34 cellular contexts compared by ENCODE assay signal in genomic region chr9:112285056-112285455, GRCh38.
"Had no signal": no experiment of that assay in that cellular context is flagged by ENCODE, and none has a peak within 500 bp of the region (broad histone marks: within the 10 kb centered on the region; RNA-seq: fewer than 3 reads in every experiment).

No MANE protein-coding gene starts in this region.

- H3K27me3 Mint-ChIP-seq: activated naive CD8-positive, alpha-beta T cell treated with anti-CD3 and anti-CD28 coated beads for 36 hours; naive B cell; stimulated activated naive CD8-positive, alpha-beta T cell treated with anti-CD3 and anti-CD28 coated beads, Interleukin-15, Interleukin-2, amounts not matched to agents 100 ng/mL and 50 ng/mL, for 24 hours had no signal

- H3K4me1 Mint-ChIP-seq: brain had no signal

- H3K27me3 ChIP-seq: adrenal gland, ascending aorta, cardiac muscle cell, dorsolateral prefrontal cortex, heart left ventricle, pancreas, sigmoid colon, uterus had no signal

- DNase-seq: activated CD4-positive, alpha-beta T cell treated with anti-CD3 and anti-CD28 coated beads for 48 hours; activated CD4-positive, alpha-beta T cell treated with anti-CD3 and anti-CD28 coated beads, Interleukin-2, amount 50 U/mL, for 48 hours; activated CD8-positive, alpha-beta memory T cell treated with anti-CD3 and anti-CD28 coated beads for 24 hours; activated effector memory CD4-positive, alpha-beta T cell treated with Interleukin-2 at 50 U/mL for 16 hours; activated naive CD4-positive, alpha-beta T cell treated with anti-CD3 and anti-CD28 coated beads for 36 hours; activated naive CD8-positive, alpha-beta T cell treated with anti-CD3 and anti-CD28 coated beads for 36 hours; adrenal gland; cerebellar nuclear complex; dorsolateral prefrontal cortex; effector memory CD4-positive, alpha-beta T cell; foreskin fibroblast; heart left ventricle; hypothalamus; immature natural killer cell; kidney; left colon; mammary epithelial cell; naive B cell; nucleus accumbens; pancreas; sigmoid colon; small intestine; stimulated activated CD4-positive, alpha-beta T cell treated with anti-CD3 and anti-CD28 coated beads, Interleukin-4, amount 100 ng/mL, for 24 hours; trophoblast cell; uterus; WERI-Rb-1 had no signal

- H3K4me3 ChIP-seq: adrenal gland, ascending aorta, cardiac muscle cell, coronary artery, dorsolateral prefrontal cortex, heart left ventricle, pancreas, prostate gland, sigmoid colon, thoracic aorta, uterus had no signal

- H3K36me3 ChIP-seq: adrenal gland, ascending aorta, cardiac muscle cell, pancreas, prostate gland, thoracic aorta, uterus had no signal

- H3K4me1 ChIP-seq: ascending aorta, pancreas, prostate gland, sigmoid colon, uterus had no signal

- H3K4me3 Mint-ChIP-seq: activated naive CD4-positive, alpha-beta T cell treated with anti-CD3 and anti-CD28 coated beads for 36 hours; activated naive CD8-positive, alpha-beta T cell treated with anti-CD3 and anti-CD28 coated beads for 36 hours; brain; immature natural killer cell; stimulated activated effector memory CD8-positive, alpha-beta T cell treated with anti-CD3 and anti-CD28 coated beads, Interleukin-12 subunit alpha, Interleukin-12 subunit beta, amount 100 ng/mL, for 72 hours; stimulated activated naive CD8-positive, alpha-beta T cell treated with anti-CD3 and anti-CD28 coated beads, Interleukin-15, Interleukin-2, amounts not matched to agents 100 ng/mL and 50 ng/mL, for 24 hours had no signal

- H3K27ac ChIP-seq: adrenal gland, ascending aorta, cardiac muscle cell, coronary artery, dorsolateral prefrontal cortex, heart left ventricle, pancreas, prostate gland, sigmoid colon, thoracic aorta, uterus, WERI-Rb-1 had no signal

- H3K27ac Mint-ChIP-seq: activated naive CD4-positive, alpha-beta T cell treated with anti-CD3 and anti-CD28 coated beads for 36 hours; activated naive CD8-positive, alpha-beta T cell treated with anti-CD3 and anti-CD28 coated beads for 36 hours; brain; immature natural killer cell; stimulated activated effector memory CD8-positive, alpha-beta T cell treated with anti-CD3 and anti-CD28 coated beads, Interleukin-12 subunit alpha, Interleukin-12 subunit beta, amount 100 ng/mL, for 72 hours; stimulated activated naive CD8-positive, alpha-beta T cell treated with anti-CD3 and anti-CD28 coated beads, Interleukin-15, Interleukin-2, amounts not matched to agents 100 ng/mL and 50 ng/mL, for 24 hours had no signal

- H3K9me3 ChIP-seq: adrenal gland, ascending aorta, pancreas, prostate gland, thoracic aorta, uterus had no signal
